18 cellular contexts compared by ENCODE assay signal in the genomic region with DNA sequence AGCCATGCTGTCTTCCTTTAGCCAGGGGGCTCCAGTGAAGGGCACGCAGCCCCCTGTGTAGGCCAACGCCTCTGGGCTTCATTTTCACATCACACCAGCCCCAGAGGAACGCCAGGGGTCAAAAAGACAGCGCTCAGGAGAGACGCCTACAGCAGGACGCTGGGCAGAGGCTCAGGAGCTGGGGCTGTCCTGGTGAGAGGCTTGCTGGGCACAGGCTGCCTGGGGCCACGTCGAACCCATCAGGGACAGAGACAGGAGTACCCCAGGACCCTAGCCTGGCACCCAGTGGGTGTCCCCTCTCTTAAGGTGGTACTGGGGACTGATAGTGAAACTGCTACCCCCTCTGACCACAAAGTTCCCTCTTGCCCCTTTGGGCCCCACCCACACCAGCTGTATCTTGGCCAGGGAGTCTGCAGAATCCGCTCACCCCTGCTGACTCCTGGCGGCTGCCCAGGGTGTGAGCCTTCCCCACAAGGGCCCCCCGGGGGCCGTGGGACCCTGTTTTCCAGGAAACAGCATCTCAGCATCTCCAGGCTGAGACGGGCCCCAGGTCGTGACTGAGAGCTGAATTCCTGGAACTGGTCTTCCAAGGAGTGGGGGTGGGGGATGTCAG.
DNase-seq lines count a peak whose midpoint lies in the region; ATAC-seq, FAIRE-seq and TF ChIP-seq lines count a peak whose summit lies in the region.
"Had no signal": no experiment of that assay in that cellular context is flagged by ENCODE, and none has a peak within 500 bp of the region (broad histone marks: within the 10 kb centered on the region; RNA-seq: fewer than 3 reads in every experiment).

No MANE protein-coding gene starts in this region.

- in situ Hi-C loops in KBM-7 (cut with MboI; ENCODE audit: low pct_unique_long_range_greater_than_20kb, low sequenced_read_pairs): loop anchor here (25.0 kb wide), 1 partner anchor 313 kb away; a partner anchor contains a TSS
- in situ Hi-C loops in K562 (cut with MboI): no loop called here
- in situ Hi-C loops in HepG2 (cut with HindIII; ENCODE audit: extremely low pct_ligation_motif_present, low pct_unique_long_range_greater_than_20kb): no loop called here

- BruUV-seq in K562 (replicated peaks; lab: Mats Ljungman, UMichigan) (no TSS peak), HepG2 (replicated peaks; lab: Mats Ljungman, UMichigan) (no TSS peak)

- no peak for TF ChIP-seq EP300 in K562 (IDR thresholded peaks at IDR 0.05; ENCODE audit: low read length)
- TF ChIP-seq EP300 in HepG2 (IDR thresholded peaks at IDR 0.05; ENCODE audit: low read depth in 2 of 2, low read length in 2 of 2): no peak
- TF ChIP-seq EP300 in HepG2 (CRISPR knock-in tag; IDR thresholded peaks at IDR 0.05; ENCODE audit: borderline replicate concordance): no peak

- peak; percentile 71 for DNase-seq in KBM-7
- peak; percentile 45 to 64 (median 48) for DNase-seq in K562 (ENCODE audit: extremely low read depth in 1 of 4, low spot score in 3 of 4)
- DNase-seq in HepG2 (ENCODE audit: low spot score): no peak
- DNase-seq in osteoblast (ENCODE audit: insufficient read length, low spot score, missing footprints): no peak
- no peak for DNase-seq in RPMI8226
- no peak for DNase-seq in 8988T
- no peak for DNase-seq in stimulated activated CD4-positive, alpha-beta T cell treated with anti-CD3 and anti-CD28 coated beads, Interleukin-2, amount 100 ng/mL, for 24 hours
- DNase-seq: EL; foreskin keratinocyte; left cardiac atrium; MV-4-11; NCI-H2029; NCI-H510A treated with DMSO at 0.1 percent for 48 hours; SIG-M5; stimulated activated CD4-positive, alpha-beta T cell treated with anti-CD3 and anti-CD28 coated beads, Interleukin-1b, Interleukin-23, amount 100 ng/mL, for 48 hours had no signal

- TF ChIP-seq CTCF in K562 (IDR thresholded peaks at IDR 0.05 in 2 of 3, conservative IDR thresholded peaks at IDR 0.05 in 1 of 3; ENCODE audit: insufficient read depth in 2 of 3, low read depth in 1 of 3, low read length in 3 of 3) (0 out of 6 replicates have a peak, but pooled peaks of 1 of the 3 experiments have one; percentile 7), HepG2 (CRISPR knock-in tag; IDR thresholded peaks at IDR 0.05) (no peak), osteoblast (IDR thresholded peaks at IDR 0.05; ENCODE audit: extremely low read depth, low read depth, low read length) (no peak)

- intact Hi-C loops in K562 (cut with micrococcal nuclease): no loop called here
- intact Hi-C loops in HepG2 (cut with micrococcal nuclease; ENCODE audit: unreplicated experiment): no loop called here

- H3K9me3 ChIP-seq in BLaER1 (no peaks in the 10 kb centered on the region), K562 (replicated peaks; ENCODE audit: control insufficient read depth, insufficient read depth, low read depth, low read length) (no peaks in the 10 kb centered on the region), HepG2 (ENCODE audit: low read length) (no peaks in the 10 kb centered on the region), osteoblast (ENCODE audit: low read depth, low read length) (no peaks in the 10 kb centered on the region)

- FAIRE-seq in K562 (lab: Jason Lieb, UNC) (no peak), HepG2 (lab: Jason Lieb, UNC) (no peak)
- FAIRE-seq: GM19239 had no signal

- POLR2A ChIA-PET in K562 (lab: Yijun Ruan, JAX) (no interaction called here), HepG2 (lab: Yijun Ruan, JAX) (interaction anchor here (1.9 kb wide), 1 partner anchor 63 kb away, joined by 7 read pairs; no protein-coding TSS in a partner anchor)

- no peaks in the 10 kb centered on the region for H3K9me1 ChIP-seq in K562 (ENCODE audit: control insufficient read depth, insufficient read depth, low read length)

- CTCF ChIA-PET in K562 (lab: Yijun Ruan, JAX; ENCODE audit: low intra/inter-chr PET ratio) (no interaction called here), HepG2 (lab: Yijun Ruan, JAX; ENCODE audit: low intra/inter-chr PET ratio, low total read pairs) (no interaction called here)

- WGBS in K562 (ENCODE audit: insufficient coverage, low coverage, missing lambda C conversion rate): 0% methylated on average over 4 of the region's 14 CpGs
- 21% methylated on average over 6 of the region's 14 CpGs for WGBS in HepG2 (ENCODE audit: low lambda C conversion rate)

- H3K4me2 ChIP-seq in BLaER1 (peak overlapping the region; percentile 84), K562 (ENCODE audit: insufficient read depth, low read length) (no peak overlapping the region), HepG2 (ENCODE audit: low read depth, low read length) (no peak overlapping the region), osteoblast (ENCODE audit: insufficient read depth, low read length) (no peak overlapping the region)

- no peak overlapping the region for H3K4me3 ChIP-seq in BLaER1
- H3K4me3 ChIP-seq in K562: no peak overlapping the region
- H3K4me3 ChIP-seq in HepG2 (replicated peaks in 1 of 3; ENCODE audit: insufficient read depth in 1 of 3, low read depth in 2 of 3, low read length in 3 of 3): no peak overlapping the region
- no peak overlapping the region for H3K4me3 ChIP-seq in osteoblast (ENCODE audit: insufficient read depth, low read length)

- H3K9ac ChIP-seq in BLaER1: no peak overlapping the region
- H3K9ac ChIP-seq in K562 (ENCODE audit: insufficient read depth in 1 of 2, low read depth in 2 of 2, low read length in 2 of 2): peak overlapping the region in 1 of 2 experiments; percentile 45; a peak in 2 of 4 replicates
- no peak overlapping the region for H3K9ac ChIP-seq in HepG2 (ENCODE audit: insufficient read depth, low read depth, low read length)

- H3K79me2 ChIP-seq in K562 (ENCODE audit: control insufficient read depth, insufficient read depth, low read length) (no peaks in the 10 kb centered on the region), HepG2 (ENCODE audit: insufficient read depth, low read length) (no peaks in the 10 kb centered on the region), osteoblast (ENCODE audit: insufficient read depth, low read length) (no peaks in the 10 kb centered on the region)

- H3K27me3 ChIP-seq in BLaER1 (no peaks in the 10 kb centered on the region), K562 (ENCODE audit: control insufficient read depth in 2 of 2, insufficient read depth in 2 of 2, low read length in 2 of 2) (peaks cover 0 to 8% of the 10 kb centered on the region in 2 experiments; a peak in 2 of 5 replicates), HepG2 (ENCODE audit: control insufficient read depth in 1 of 2, insufficient read depth in 2 of 2, low read length in 2 of 2) (peaks cover 0 to 10% of the 10 kb centered on the region in 2 experiments; a peak in 3 of 5 replicates), osteoblast (ENCODE audit: insufficient read depth, low read length) (no peaks in the 10 kb centered on the region)
- H3K27me3 ChIP-seq: foreskin keratinocyte had no signal

- H3K36me3 ChIP-seq in BLaER1 (no peaks in the 10 kb centered on the region), K562 (ENCODE audit: control insufficient read depth, insufficient read depth, low read length) (no peaks in the 10 kb centered on the region), HepG2 (replicated peaks in 1 of 2; ENCODE audit: control insufficient read depth in 1 of 2, insufficient read depth in 2 of 2, low read length in 2 of 2) (no peaks in the 10 kb centered on the region), osteoblast (ENCODE audit: insufficient read depth, low read length) (no peaks in the 10 kb centered on the region)

- H3K4me1 ChIP-seq in BLaER1 (peaks cover 57% of the 10 kb centered on the region), K562 (replicated peaks in 1 of 2; ENCODE audit: control insufficient read depth in 2 of 2, insufficient read depth in 2 of 2, low read length in 2 of 2) (peaks cover 0 to 34% of the 10 kb centered on the region in 2 experiments; a peak in 2 of 5 replicates), HepG2 (ENCODE audit: insufficient read depth, low read length) (peaks cover 57% of the 10 kb centered on the region), osteoblast (ENCODE audit: insufficient read depth, low read length) (no peaks in the 10 kb centered on the region)
- H3K4me1 ChIP-seq: foreskin keratinocyte had no signal

- H3K27ac ChIP-seq in BLaER1 (peak overlapping the region; percentile 56; the same call in 1 of the 2 replicates), K562 (ENCODE audit: extremely low read depth, low read depth, low read length) (no peak overlapping the region), HepG2 (ENCODE audit: extremely low read length, insufficient read depth, low read length) (no peak overlapping the region), osteoblast (ENCODE audit: low read depth, low read length) (no peak overlapping the region)
- H3K27ac ChIP-seq: foreskin keratinocyte had no signal

- no peak overlapping the region for H2AFZ ChIP-seq in K562 (ENCODE audit: low read depth, low read length)
- H2AFZ ChIP-seq in HepG2 (ENCODE audit: low read length): no peak overlapping the region
- H2AFZ ChIP-seq in osteoblast (ENCODE audit: low read length): no peak overlapping the region

- TF ChIP-seq RAD21 in K562 (CRISPR knock-in tag; conservative IDR thresholded peaks at IDR 0.05 in 1 of 2, IDR thresholded peaks at IDR 0.05 in 1 of 2) (no peak), HepG2 (CRISPR knock-in tag; IDR thresholded peaks at IDR 0.05) (no peak)

- TF ChIP-seq POLR2A in K562 (conservative IDR thresholded peaks at IDR 0.05) (no peak), HepG2 (IDR thresholded peaks at IDR 0.05; ENCODE audit: insufficient read depth in 1 of 2, low read depth in 2 of 2, low read length in 2 of 2) (no peak)

- peak; percentile 38 for ATAC-seq in K562
- ATAC-seq in HepG2: peak; percentile 10
- ATAC-seq: foreskin keratinocyte, HCT116, left cardiac atrium had no signal

- H4K20me1 ChIP-seq in BLaER1 (no peaks in the 10 kb centered on the region), K562 (replicated peaks; ENCODE audit: control insufficient read depth, insufficient read depth, low read length) (no peaks in the 10 kb centered on the region), HepG2 (ENCODE audit: insufficient read depth, low read length) (no peaks in the 10 kb centered on the region), osteoblast (ENCODE audit: insufficient read depth, low read length) (no peaks in the 10 kb centered on the region)

TF ChIP-seq in K562, 482 proteins besides CTCF, POLR2A, EP300 and RAD21 (continues in another document):
- no peak for TF ChIP-seq NFE2L1 (tag; IDR thresholded peaks at IDR 0.05; ENCODE audit: borderline replicate concordance, low read depth)
- no peak for TF ChIP-seq ESRRB (CRISPR knock-in tag; IDR thresholded peaks at IDR 0.05; ENCODE audit: borderline replicate concordance)
- TF ChIP-seq CBFA2T3 (IDR thresholded peaks at IDR 0.05): 0 out of 2 replicates have a peak, but pooled peaks have one; percentile 15
- TF ChIP-seq GABPB1 (CRISPR knock-in tag; IDR thresholded peaks at IDR 0.05): no peak
- TF ChIP-seq MBD2 (IDR thresholded peaks at IDR 0.05; ENCODE audit: borderline replicate concordance, low read depth): no peak

TF ChIP-seq in HepG2, 621 proteins besides CTCF, POLR2A, EP300 and RAD21 (continues in another document):
- no peak for TF ChIP-seq SP4 (CRISPR knock-in tag; IDR thresholded peaks at IDR 0.05)
- TF ChIP-seq ZNF605 (CRISPR knock-in tag; IDR thresholded peaks at IDR 0.05): no peak
- TF ChIP-seq, protein P1, sequence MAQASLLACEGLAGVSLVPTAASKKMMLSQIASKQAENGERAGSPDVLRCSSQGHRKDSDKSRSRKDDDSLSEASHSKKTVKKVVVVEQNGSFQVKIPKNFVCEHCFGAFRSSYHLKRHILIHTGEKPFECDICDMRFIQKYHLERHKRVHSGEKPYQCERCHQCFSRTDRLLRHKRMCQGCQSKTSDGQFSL (CRISPR knock-in tag; IDR thresholded peaks at IDR 0.05): no peak

Comparison
In these comparisons a context has a peak if more than half of its experiments do, and no peak if none do; other contexts are left out.
1. DNase-seq: peak in KBM-7 (single experiment) and K562 (4 of 4); none in HepG2 (single experiment), osteoblast (single experiment), RPMI8226 (single experiment), 8988T (single experiment) and stimulated activated CD4-positive, alpha-beta T cell treated with anti-CD3 and anti-CD28 coated beads, Interleukin-2, amount 100 ng/mL, for 24 hours (0 of 2).